In genomic region chr16:51510416-51510815, GRCh38 we compare ENCODE assay signal across 29 cellular contexts.
"Had no signal": no experiment of that assay in that cellular context is flagged by ENCODE, and none has a peak within 500 bp of the region (broad histone marks: within the 10 kb centered on the region; RNA-seq: fewer than 3 reads in every experiment).

No MANE protein-coding gene starts in this region.

- ATAC-seq: activated CD4-positive, alpha-beta T cell treated with anti-CD3 and anti-CD28 coated beads for 36 hours; activated CD8-positive, alpha-beta memory T cell treated with anti-CD3 and anti-CD28 coated beads, Interleukin-2, amount 10 ng/mL, durations not matched to agents 7 days and 5 days; activated CD8-positive, alpha-beta T cell treated with anti-CD3 and anti-CD28 coated beads, Interleukin-2, amount 10 ng/mL, durations not matched to agents 7 days and 5 days; activated naive CD4-positive, alpha-beta T cell treated with anti-CD3 and anti-CD28 coated beads, Interleukin-2, amount 50 U/mL, for 72 hours; activated T-cell treated with anti-CD3 and anti-CD28 coated beads, Interleukin-2, amount 50 U/mL, for 72 hours; effector memory CD8-positive, alpha-beta T cell; foreskin keratinocyte; gastrocnemius medialis had no signal

- H3K4me3 ChIP-seq: ascending aorta, breast epithelium, cardiac muscle cell, coronary artery, esophagus muscularis mucosa, gastrocnemius medialis had no signal

- H3K27me3 ChIP-seq: ascending aorta, breast epithelium, cardiac muscle cell, esophagus muscularis mucosa, foreskin keratinocyte, gastrocnemius medialis had no signal

- DNase-seq: activated CD4-positive, alpha-beta memory T cell treated with anti-CD3 and anti-CD28 coated beads for 36 hours; activated CD4-positive, alpha-beta T cell treated with anti-CD3 and anti-CD28 coated beads for 36 hours; activated CD4-positive, alpha-beta T cell treated with anti-CD3 and anti-CD28 coated beads, Interleukin-2, amount 10 ng/mL, durations not matched to agents 24 days and 14 days; activated CD4-positive, CD25-positive, alpha-beta regulatory T cell; activated CD4-positive, CD25-positive, alpha-beta regulatory T cell treated with anti-CD3 and anti-CD28 coated beads, Interleukin-2, amount 50 U/mL, for 72 hours; activated CD8-positive, alpha-beta memory T cell treated with anti-CD3 and anti-CD28 coated beads, Interleukin-2, amount 10 ng/mL, durations not matched to agents 7 days and 5 days; activated CD8-positive, alpha-beta memory T cell treated with anti-CD3 and anti-CD28 coated beads, Interleukin-2, amount 50 U/mL, for 4 hours; activated CD8-positive, alpha-beta T cell treated with anti-CD3 and anti-CD28 coated beads, Interleukin-2, amount 10 ng/mL, durations not matched to agents 7 days and 5 days; activated gamma-delta T cell; activated naive CD4-positive, alpha-beta T cell; activated naive CD4-positive, alpha-beta T cell treated with anti-CD3 and anti-CD28 coated beads, Interleukin-2, amount 10 ng/mL, durations not matched to agents 7 days and 5 days; activated naive CD8-positive, alpha-beta T cell treated with anti-CD3 and anti-CD28 coated beads, Interleukin-2, amount 10 ng/mL, durations not matched to agents 7 days and 5 days; activated T-cell treated with anti-CD3 and anti-CD28 coated beads for 4 hours; activated T-cell treated with anti-CD3 and anti-CD28 coated beads, Interleukin-2, amount 50 U/mL, for 24 hours; activated T-cell treated with anti-CD3 and anti-CD28 coated beads, Interleukin-2, amount 50 U/mL, for 72 hours; central memory CD4-positive, alpha-beta T cell; cerebellar nuclear complex; effector CD4-positive, alpha-beta T cell; effector memory CD8-positive, alpha-beta T cell; erythroblast; foreskin keratinocyte; gastrocnemius medialis; T-helper 2 cell had no signal

- H3K27ac ChIP-seq: ascending aorta, breast epithelium, cardiac muscle cell, coronary artery, esophagus muscularis mucosa, foreskin keratinocyte, gastrocnemius medialis had no signal

- H3K36me3 ChIP-seq: ascending aorta, breast epithelium, cardiac muscle cell, esophagus muscularis mucosa, gastrocnemius medialis had no signal
